In the genomic region with DNA sequence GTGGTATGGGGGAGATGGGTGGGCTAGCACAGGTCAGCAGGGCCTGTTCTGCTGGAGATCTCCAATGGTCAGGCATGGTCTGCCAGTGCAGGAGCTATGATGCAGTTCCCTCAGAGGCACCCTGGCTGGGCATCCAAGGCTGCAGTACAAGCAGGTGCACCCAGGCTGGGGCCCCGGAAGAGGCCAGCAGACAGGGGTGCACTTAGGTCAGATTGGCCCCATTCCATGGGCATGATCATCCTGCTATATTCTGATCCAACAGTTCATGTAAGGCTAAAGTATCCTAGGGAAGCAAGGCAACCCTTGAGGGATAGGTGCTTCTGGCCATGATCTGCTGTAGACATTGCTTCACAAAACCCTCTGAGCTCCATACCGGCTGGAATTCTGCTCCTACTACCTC, we compare ENCODE assay signal across 8 cellular contexts. TPM values are rescaled to one million over a fixed set of nuclear protein-coding genes. Genes with fewer than 3 reads are reported as not detected.
"Had no signal": no experiment of that assay in that cellular context is flagged by ENCODE, and none has a peak within 500 bp of the region (broad histone marks: within the 10 kb centered on the region; RNA-seq: fewer than 3 reads in every experiment).

No MANE protein-coding gene starts in this region.

- H3K4me1 Mint-ChIP-seq: GM23338, H9, IgD-negative memory B cell had no signal

- H2AFZ ChIP-seq: GM23338 had no signal

- H3K4me3 ChIP-seq: GM23338 had no signal

- H3K27ac Mint-ChIP-seq: GM23338, H9, IgD-negative memory B cell had no signal

- ATAC-seq: GM23338 had no signal

- H3K4me2 ChIP-seq: GM23338 had no signal

- H3K27me3 Mint-ChIP-seq: IgD-negative memory B cell had no signal

- H3K9me3 Mint-ChIP-seq: H9 had no signal

- H3K4me3 Mint-ChIP-seq: GM23338, H9, IgD-negative memory B cell had no signal

- FAIRE-seq: H1, H54, HTR-8/SVneo had no signal

- DNase-seq: H9, HCEC 1CT had no signal

- H3K36me3 Mint-ChIP-seq: IgD-negative memory B cell had no signal

RNA-seq across cellular contexts. Expression of gene STRIT1, which starts 53.5 kb away (rescaled TPM):
- total RNA-seq: H9, HT-29 had no signal
- polyA plus RNA-seq: IgD-negative memory B cell had no signal
